1 cellular context compared by ENCODE assay signal in the genomic region with DNA sequence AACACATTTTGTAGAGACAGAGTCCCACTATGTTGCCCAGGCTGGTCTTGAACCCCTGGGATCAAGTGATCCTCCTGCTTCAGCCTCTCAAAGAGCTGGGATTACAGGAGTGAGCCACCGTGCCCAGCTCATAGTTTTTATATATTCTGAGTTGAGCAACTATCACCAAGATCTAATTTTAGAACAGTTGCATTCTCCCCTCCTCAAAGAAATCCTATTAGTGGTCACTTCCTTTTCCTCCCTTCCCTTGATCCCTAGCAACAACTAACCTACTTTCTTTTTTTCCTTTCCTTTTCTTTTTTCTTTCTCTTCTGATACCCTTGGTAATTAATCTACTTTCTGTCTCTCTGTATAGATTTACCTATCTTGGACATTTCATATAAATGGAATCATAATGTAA.
TF ChIP-seq lines count a peak whose summit lies in the region.

No MANE protein-coding gene starts in this region.

TF ChIP-seq in HEK293, 187 proteins besides CTCF, POLR2A, EP300 and RAD21:
- TF ChIP-seq, protein P1, sequence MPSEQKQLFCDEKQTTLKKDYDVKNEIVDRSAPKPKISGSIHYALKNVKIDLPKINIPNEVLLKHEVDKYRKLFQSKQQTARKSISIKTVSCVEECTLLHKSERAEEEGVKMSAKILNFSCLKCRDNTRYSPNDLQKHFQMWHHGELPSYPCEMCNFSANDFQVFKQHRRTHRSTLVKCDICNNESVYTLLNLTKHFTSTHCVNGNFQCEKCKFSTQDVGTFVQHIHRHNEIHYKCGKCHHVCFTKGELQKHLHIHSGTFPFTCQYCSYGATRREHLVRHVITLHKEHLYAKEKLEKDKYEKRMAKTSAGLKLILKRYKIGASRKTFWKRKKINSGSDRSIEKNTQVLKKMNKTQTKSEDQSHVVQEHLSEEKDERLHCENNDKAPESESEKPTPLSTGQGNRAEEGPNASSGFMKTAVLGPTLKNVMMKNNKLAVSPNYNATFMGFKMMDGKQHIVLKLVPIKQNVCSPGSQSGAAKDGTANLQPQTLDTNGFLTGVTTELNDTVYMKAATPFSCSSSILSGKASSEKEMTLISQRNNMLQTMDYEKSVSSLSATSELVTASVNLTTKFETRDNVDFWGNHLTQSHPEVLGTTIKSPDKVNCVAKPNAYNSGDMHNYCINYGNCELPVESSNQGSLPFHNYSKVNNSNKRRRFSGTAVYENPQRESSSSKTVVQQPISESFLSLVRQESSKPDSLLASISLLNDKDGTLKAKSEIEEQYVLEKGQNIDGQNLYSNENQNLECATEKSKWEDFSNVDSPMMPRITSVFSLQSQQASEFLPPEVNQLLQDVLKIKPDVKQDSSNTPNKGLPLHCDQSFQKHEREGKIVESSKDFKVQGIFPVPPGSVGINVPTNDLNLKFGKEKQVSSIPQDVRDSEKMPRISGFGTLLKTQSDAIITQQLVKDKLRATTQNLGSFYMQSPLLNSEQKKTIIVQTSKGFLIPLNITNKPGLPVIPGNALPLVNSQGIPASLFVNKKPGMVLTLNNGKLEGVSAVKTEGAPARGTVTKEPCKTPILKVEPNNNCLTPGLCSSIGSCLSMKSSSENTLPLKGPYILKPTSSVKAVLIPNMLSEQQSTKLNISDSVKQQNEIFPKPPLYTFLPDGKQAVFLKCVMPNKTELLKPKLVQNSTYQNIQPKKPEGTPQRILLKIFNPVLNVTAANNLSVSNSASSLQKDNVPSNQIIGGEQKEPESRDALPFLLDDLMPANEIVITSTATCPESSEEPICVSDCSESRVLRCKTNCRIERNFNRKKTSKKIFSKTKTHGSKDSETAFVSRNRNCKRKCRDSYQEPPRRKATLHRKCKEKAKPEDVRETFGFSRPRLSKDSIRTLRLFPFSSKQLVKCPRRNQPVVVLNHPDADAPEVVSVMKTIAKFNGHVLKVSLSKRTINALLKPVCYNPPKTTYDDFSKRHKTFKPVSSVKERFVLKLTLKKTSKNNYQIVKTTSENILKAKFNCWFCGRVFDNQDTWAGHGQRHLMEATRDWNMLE (tag by site-specific recombination; conservative IDR thresholded peaks at IDR 0.05; ENCODE audit: low read depth), result no peak
- 0 out of 2 replicates have a peak, but pooled peaks have one; percentile 56 for TF ChIP-seq PRDM1 (tag by site-specific recombination; IDR thresholded peaks at IDR 0.05)
